10 cellular contexts compared by ENCODE assay signal in the genomic region with DNA sequence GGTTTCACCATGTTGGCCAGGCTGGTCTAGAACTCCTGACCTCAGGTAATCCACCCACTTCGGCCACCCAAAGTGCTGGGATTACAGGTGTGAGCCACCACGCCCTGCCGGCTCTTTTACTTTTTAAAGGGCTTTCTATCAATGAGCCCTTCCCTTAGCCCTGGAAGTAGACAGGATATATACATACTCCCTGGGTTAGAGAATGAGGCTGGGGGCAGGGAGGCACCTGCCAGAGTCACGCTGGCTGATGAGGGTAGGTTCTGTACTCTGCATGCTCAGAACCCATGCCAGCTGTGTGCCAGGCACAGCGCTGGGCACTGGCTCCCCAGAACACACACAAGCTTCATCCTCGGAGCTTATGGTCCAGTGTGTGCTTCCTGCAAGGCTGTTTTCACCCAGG.
DNase-seq lines count a peak whose midpoint lies in the region; ATAC-seq, FAIRE-seq and TF ChIP-seq lines count a peak whose summit lies in the region.
"Had no signal": no experiment of that assay in that cellular context is flagged by ENCODE, and none has a peak within 500 bp of the region (broad histone marks: within the 10 kb centered on the region; RNA-seq: fewer than 3 reads in every experiment).

No MANE protein-coding gene starts in this region.

- no peaks in the 10 kb centered on the region for H3K79me2 ChIP-seq in parathyroid adenoma

- H3K4me1 ChIP-seq in left ventricle myocardium inferior (peaks cover 100% of the 10 kb centered on the region), esophagus squamous epithelium (peaks cover 43 to 94% (median 80%) of the 10 kb centered on the region in 3 donors), parathyroid adenoma (peaks cover 3% of the 10 kb centered on the region), uterus (peaks cover 45 to 56% of the 10 kb centered on the region in 2 donors)

- no peak overlapping the region for H3K4me2 ChIP-seq in parathyroid adenoma (ENCODE audit: low read length)

- H3K9me3 ChIP-seq in left ventricle myocardium inferior (replicated peaks): no peaks in the 10 kb centered on the region
- no peaks in the 10 kb centered on the region for H3K9me3 ChIP-seq in esophagus squamous epithelium
- no peaks in the 10 kb centered on the region for H3K9me3 ChIP-seq in parathyroid adenoma (ENCODE audit: control insufficient read depth, low read length)
- H3K9me3 ChIP-seq in uterus: no peaks in the 10 kb centered on the region

- intact Hi-C loops in left ventricle myocardium inferior (cut with micrococcal nuclease): no loop called here
- intact Hi-C loops in Right ventricle myocardium inferior (cut with DNase I): no loop called here
- intact Hi-C loops in esophagus squamous epithelium (cut with DNase I): no loop called here
- intact Hi-C loops in uterus (cut with DNase I; ENCODE audit: low total_unique reads): no loop called here

- no peak for ATAC-seq in Right ventricle myocardium inferior
- no peak for ATAC-seq in GM18520 (IDR thresholded peaks at IDR 0.05; ENCODE audit: unreplicated experiment)
- ATAC-seq: T-cell had no signal

- peak overlapping the region; percentile 97 for H3K27ac ChIP-seq in left ventricle myocardium inferior (replicated peaks)
- peak overlapping the region; percentile 74 to 96 (median 91) for H3K27ac ChIP-seq in esophagus squamous epithelium
- H3K27ac ChIP-seq in parathyroid adenoma: peak overlapping the region; percentile 47
- peak overlapping the region; percentile 89 to 96 for H3K27ac ChIP-seq in uterus

- TF ChIP-seq CTCF in left ventricle myocardium inferior (IDR thresholded peaks at IDR 0.05; ENCODE audit: borderline replicate concordance) (no peak), esophagus squamous epithelium (IDR thresholded peaks at IDR 0.05) (no peak), parathyroid adenoma (IDR thresholded peaks at IDR 0.05) (no peak), uterus (IDR thresholded peaks at IDR 0.05) (no peak)

- H2AFZ ChIP-seq in parathyroid adenoma: no peak overlapping the region

- 67 to 74% methylated on average over 1 to 6 of the region's 6 CpGs for WGBS in esophagus squamous epithelium, 2 donors

- H3K4me3 ChIP-seq in left ventricle myocardium inferior (peak overlapping the region; percentile 22), esophagus squamous epithelium (no peak overlapping the region), parathyroid adenoma (ENCODE audit: low read depth, low read length) (no peak overlapping the region), uterus (no peak overlapping the region)

- H3K36me3 ChIP-seq in left ventricle myocardium inferior (peaks cover 12% of the 10 kb centered on the region), esophagus squamous epithelium (peaks cover 0 to 8% (median 0%) of the 10 kb centered on the region in 3 donors), parathyroid adenoma (ENCODE audit: control insufficient read depth, insufficient read depth, low read length) (no peaks in the 10 kb centered on the region), uterus (no peaks in the 10 kb centered on the region)

- no peak for TF ChIP-seq POLR2A in esophagus squamous epithelium (IDR thresholded peaks at IDR 0.05)
- no peak for TF ChIP-seq POLR2A in uterus (IDR thresholded peaks at IDR 0.05)
- no peak for TF ChIP-seq POLR2A in GM12892 (IDR thresholded peaks at IDR 0.05; ENCODE audit: low read depth, low read length)

- DNase-seq in left ventricle myocardium inferior (no peak), Right ventricle myocardium inferior (ENCODE audit: missing footprints) (no peak), esophagus squamous epithelium (lab: John Stamatoyannopoulos, UW) (no peak), uterus (no peak), putamen (ENCODE audit: low spot score) (no peak), GM12892 (ENCODE audit: insufficient read length) (no peak)
- DNase-seq: activated CD8-positive, alpha-beta memory T cell treated with anti-CD3 and anti-CD28 coated beads for 24 hours had no signal

- no peak for FAIRE-seq in GM12892 (lab: Jason Lieb, UNC)

- H3K27me3 ChIP-seq in left ventricle myocardium inferior (ENCODE audit: low read depth): no peaks in the 10 kb centered on the region
- no peaks in the 10 kb centered on the region for H3K27me3 ChIP-seq in esophagus squamous epithelium
- no peaks in the 10 kb centered on the region for H3K27me3 ChIP-seq in parathyroid adenoma (ENCODE audit: control insufficient read depth, insufficient read depth, low read length)
- no peaks in the 10 kb centered on the region for H3K27me3 ChIP-seq in uterus

- H3K9ac ChIP-seq in parathyroid adenoma: no peak overlapping the region

Comparison
In these comparisons a context has a peak if more than half of its experiments do, and no peak if none do; other contexts are left out.
1. H3K27ac ChIP-seq: peak in every context shown above with its lines; median percentile 97 in left ventricle myocardium inferior; 92 in uterus; 91 in esophagus squamous epithelium; 47 in parathyroid adenoma.